In the genomic region with DNA sequence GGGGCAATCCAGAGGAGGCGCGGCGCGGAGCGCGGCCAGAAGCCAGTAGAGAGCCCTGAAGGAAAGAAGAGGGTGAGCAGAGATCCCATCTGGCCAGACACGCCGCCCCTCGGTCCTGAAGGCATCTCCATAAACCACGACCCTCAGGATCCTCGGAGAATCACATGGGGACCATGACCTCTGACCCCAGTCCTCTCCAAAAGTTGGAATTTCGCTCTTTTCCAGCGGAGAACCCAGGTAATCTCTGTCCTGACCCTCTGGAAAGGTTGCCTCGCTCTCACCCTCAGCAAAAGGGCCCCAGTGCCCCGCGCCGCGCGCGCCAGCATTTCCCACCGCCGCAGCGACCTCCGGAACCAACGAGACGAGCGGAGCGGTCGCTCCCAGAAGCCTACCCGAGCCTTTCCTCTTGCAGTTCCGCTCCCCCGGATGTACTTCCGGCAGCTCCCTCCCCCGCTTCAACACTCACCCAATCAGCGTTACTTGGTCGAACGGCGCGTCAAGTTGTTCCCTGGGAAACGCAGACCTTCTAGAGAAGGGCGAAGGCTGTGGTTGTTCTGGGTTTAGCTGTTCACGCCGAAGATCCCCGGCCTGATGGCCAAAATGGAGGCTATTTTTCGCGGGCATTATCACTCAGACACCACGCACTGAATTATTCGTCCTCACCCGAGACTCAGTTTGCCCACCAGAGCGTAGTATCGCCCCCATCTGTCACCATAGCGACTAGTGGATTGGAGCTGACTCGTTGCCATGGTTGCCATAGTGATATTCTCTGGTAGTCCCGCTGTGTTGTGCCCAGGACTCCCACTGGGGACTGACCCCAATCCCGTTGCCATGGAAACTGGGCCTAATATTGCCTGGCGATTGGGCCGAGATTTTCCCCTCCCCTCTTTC, we compare ENCODE assay signal across 8 cellular contexts. TPM values are rescaled to one million over a fixed set of nuclear protein-coding genes. Genes with fewer than 3 reads are reported as not detected.
A peak's percentile ranks its signal among the peaks of the same experiment; 100 is the strongest.
DNase-seq lines count a peak whose midpoint lies in the region; TF ChIP-seq lines count a peak whose summit lies in the region.

A gene with protein sequence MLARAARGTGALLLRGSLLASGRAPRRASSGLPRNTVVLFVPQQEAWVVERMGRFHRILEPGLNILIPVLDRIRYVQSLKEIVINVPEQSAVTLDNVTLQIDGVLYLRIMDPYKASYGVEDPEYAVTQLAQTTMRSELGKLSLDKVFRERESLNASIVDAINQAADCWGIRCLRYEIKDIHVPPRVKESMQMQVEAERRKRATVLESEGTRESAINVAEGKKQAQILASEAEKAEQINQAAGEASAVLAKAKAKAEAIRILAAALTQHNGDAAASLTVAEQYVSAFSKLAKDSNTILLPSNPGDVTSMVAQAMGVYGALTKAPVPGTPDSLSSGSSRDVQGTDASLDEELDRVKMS (minus strand): TSS at position 363 of the 891 bp plus-strand sequence. CDS start 37 bp downstream, at position 326.

- H3K9me3 Mint-ChIP-seq in HFFc6 = no peaks in the 10 kb centered on the region
- no peaks in the 10 kb centered on the region for H3K9me3 Mint-ChIP-seq in activated naive CD4-positive, alpha-beta T cell treated with anti-CD3 and anti-CD28 coated beads, Interleukin-2, amount 10 ng/mL, durations not matched to agents 7 days and 5 days

- peak; percentile 96 for TF ChIP-seq POLR2A in NB4 (IDR thresholded peaks at IDR 0.05; ENCODE audit: extremely low read depth, insufficient read length)

- DNase-seq in GM04503 (ENCODE audit: low read depth) (peak; percentile 86), HFFc6 (peak; percentile 96), NB4 (ENCODE audit: low read depth) (peak; percentile 100), SK-N-MC (ENCODE audit: low read depth, low spot score) (peak; percentile 87), germinal center (ENCODE audit: low spot score) (peak; percentile 94), non-pigmented ciliary epithelial cell (ENCODE audit: low read depth) (peak; percentile 92), superior temporal gyrus (ENCODE audit: extremely low spot score) (peak; percentile 98)
- DNase-seq in activated naive CD4-positive, alpha-beta T cell treated with anti-CD3 and anti-CD28 coated beads, Interleukin-2, amount 10 ng/mL, durations not matched to agents 7 days and 5 days = peak; percentile 96

- peak within 1 kb of the TSS; percentile 98 for H3K9ac ChIP-seq in SK-N-MC (ENCODE audit: insufficient read length)

- H3K4me3 ChIP-seq in NB4 (ENCODE audit: low read depth, low read length) (peak within 1 kb of the TSS; percentile 95), SK-N-MC (peak within 1 kb of the TSS; percentile 99)

- H3K4me3 Mint-ChIP-seq in HFFc6 = peak within 1 kb of the TSS; percentile 98
- H3K4me3 Mint-ChIP-seq in activated naive CD4-positive, alpha-beta T cell treated with anti-CD3 and anti-CD28 coated beads, Interleukin-2, amount 10 ng/mL, durations not matched to agents 7 days and 5 days = peak within 1 kb of the TSS; percentile 81

- H3K27me3 Mint-ChIP-seq in HFFc6 (ENCODE audit: insufficient read depth) = peaks cover 8% of the 10 kb centered on the region
- no peaks in the 10 kb centered on the region for H3K27me3 Mint-ChIP-seq in activated naive CD4-positive, alpha-beta T cell treated with anti-CD3 and anti-CD28 coated beads, Interleukin-2, amount 10 ng/mL, durations not matched to agents 7 days and 5 days

- peak within 1 kb of the TSS; percentile 100 for H3K27ac Mint-ChIP-seq in HFFc6
- peak within 1 kb of the TSS; percentile 83 for H3K27ac Mint-ChIP-seq in activated naive CD4-positive, alpha-beta T cell treated with anti-CD3 and anti-CD28 coated beads, Interleukin-2, amount 10 ng/mL, durations not matched to agents 7 days and 5 days

- peaks cover 26% of the 10 kb centered on the region; the same call in 1 of the 2 replicates for H3K36me3 ChIP-seq in SK-N-MC (ENCODE audit: insufficient read depth, low read length)

- peak within 1 kb of the TSS; percentile 74; the same call in 1 of the 2 replicates for H3K27ac ChIP-seq in SK-N-MC

- peaks cover 35% of the 10 kb centered on the region for H3K4me1 Mint-ChIP-seq in HFFc6 (ENCODE audit: low read depth)
- H3K4me1 Mint-ChIP-seq in activated naive CD4-positive, alpha-beta T cell treated with anti-CD3 and anti-CD28 coated beads, Interleukin-2, amount 10 ng/mL, durations not matched to agents 7 days and 5 days = peaks cover 40% of the 10 kb centered on the region

- no peaks in the 10 kb centered on the region for H3K9me3 ChIP-seq in SK-N-MC (ENCODE audit: low read depth, low read length)

- peaks cover 24% of the 10 kb centered on the region for H3K36me3 Mint-ChIP-seq in HFFc6 (ENCODE audit: low read depth)
- peaks cover 37% of the 10 kb centered on the region for H3K36me3 Mint-ChIP-seq in activated naive CD4-positive, alpha-beta T cell treated with anti-CD3 and anti-CD28 coated beads, Interleukin-2, amount 10 ng/mL, durations not matched to agents 7 days and 5 days

- TF ChIP-seq CTCF in HFFc6 (IDR thresholded peaks at IDR 0.05) (peak; percentile 23; the same call in 1 of the 2 replicates), NB4 (IDR thresholded peaks at IDR 0.05; ENCODE audit: low read depth, low read length) (no peak)

- CTCF ChIA-PET in activated naive CD4-positive, alpha-beta T cell treated with anti-CD3 and anti-CD28 coated beads, Interleukin-2, amount 10 ng/mL, durations not matched to agents 7 days and 5 days (lab: Charles Lee) = interaction anchor here (0.7 to 1.5 kb wide), 6 partner anchors 11 to 205 kb away, joined by 3 to 6 read pairs (median 4); a partner anchor contains a TSS

RNA-seq across cellular contexts. Expression of the gene that starts here (rescaled TPM):
- total RNA-seq in HFFc6 (2021; fragmentation: NEBNext Ultra II Directional; extraction: Animal tissue kit (Norgen Biotek cat#: 25700)) = 100 to 1,000 TPM; 118 to 139 (median 123) TPM

Comparison
In these comparisons a context has a peak if more than half of its experiments do, and no peak if none do; other contexts are left out.
1. Peak in every context shown above with its lines: DNase-seq, H3K4me3 ChIP-seq and H3K27ac ChIP-seq.